Comparison of ENCODE assay signal across 15 cellular contexts in genomic region chrX:21373001-21373400, GRCh38. TPM values are rescaled to one million over a fixed set of nuclear protein-coding genes. Genes with fewer than 3 reads are reported as not detected.
A peak's percentile ranks its signal among the peaks of the same experiment; 100 is the strongest.
DNase-seq lines count a peak whose midpoint lies in the region; ATAC-seq, FAIRE-seq and TF ChIP-seq lines count a peak whose summit lies in the region.
"Had no signal": no experiment of that assay in that cellular context is flagged by ENCODE, and none has a peak within 500 bp of the region (broad histone marks: within the 10 kb centered on the region; RNA-seq: fewer than 3 reads in every experiment).

No MANE protein-coding gene starts in this region.

- H3K4me3 ChIP-seq in GM12878 (no peak overlapping the region), neural cell (ENCODE audit: low read length) (peak overlapping the region; percentile 90)

- H3K9ac ChIP-seq in GM12878 (ENCODE audit: control insufficient read depth, insufficient read depth, low read length) (no peak overlapping the region), neural cell (ENCODE audit: low read length) (peak overlapping the region; percentile 70)

- H3K27ac ChIP-seq in GM12878 (ENCODE audit: control insufficient read depth, insufficient read depth), result no peak overlapping the region
- no peak overlapping the region for H3K27ac ChIP-seq in neural cell (ENCODE audit: low read length)
- H3K27ac ChIP-seq: gastrocnemius medialis, left lung, transverse colon had no signal

- H3K4me1 ChIP-seq in GM12878 (ENCODE audit: control insufficient read depth, insufficient read depth, low read length), result no peaks in the 10 kb centered on the region
- H3K4me1 ChIP-seq: body of pancreas, left lung had no signal

- in situ Hi-C loops in KBM-7 (cut with MboI; ENCODE audit: low pct_unique_long_range_greater_than_20kb, low sequenced_read_pairs) (no loop called here), GM12878 (cut with MboI) (no loop called here)

- H3K27me3 ChIP-seq in GM12878 (replicated peaks in 1 of 2; ENCODE audit: control insufficient read depth in 2 of 2, insufficient read depth in 2 of 2, low read length in 1 of 2) (no peaks in the 10 kb centered on the region; a peak in 2 of 4 replicates), neural cell (ENCODE audit: insufficient read depth, low read depth, low read length) (no peaks in the 10 kb centered on the region)
- H3K27me3 ChIP-seq: body of pancreas had no signal

- POLR2A ChIA-PET in GM12878 (lab: Charles Lee), result no interaction called here

- H3K36me3 ChIP-seq in GM12878 (ENCODE audit: control insufficient read depth in 2 of 2, insufficient read depth in 2 of 2, low read length in 1 of 2) (no peaks in the 10 kb centered on the region), neural cell (ENCODE audit: insufficient read depth, low read length) (no peaks in the 10 kb centered on the region)
- H3K36me3 ChIP-seq: gastrocnemius medialis, left lung, transverse colon had no signal

- intact Hi-C loops in GM12878 (cut with micrococcal nuclease; ENCODE audit: unreplicated experiment), result no loop called here

- H3F3A ChIP-seq in neural cell (ENCODE audit: insufficient read depth, low read length, poor library complexity, severe bottlenecking), result no peaks in the 10 kb centered on the region

- H4K20me1 ChIP-seq in GM12878 (ENCODE audit: control insufficient read depth, insufficient read depth) (no peaks in the 10 kb centered on the region), neural cell (ENCODE audit: insufficient read depth) (no peaks in the 10 kb centered on the region)

- no peak for TF ChIP-seq POLR2A in GM12878 (IDR thresholded peaks at IDR 0.05; ENCODE audit: low read depth, low read length)

- no peak for FAIRE-seq in GM12878 (lab: Jason Lieb, UNC)

- CTCF ChIA-PET in GM12878 (lab: Yijun Ruan, JAX), result no interaction called here

- H3K79me2 ChIP-seq in GM12878 (ENCODE audit: control insufficient read depth, insufficient read depth, low read length), result no peaks in the 10 kb centered on the region
- peaks cover 28% of the 10 kb centered on the region for H3K79me2 ChIP-seq in neural cell (replicated peaks; ENCODE audit: insufficient read depth, low read length)

- no peak for ATAC-seq in GM12878
- no peak for ATAC-seq in GM21390 (IDR thresholded peaks at IDR 0.05; ENCODE audit: unreplicated experiment)
- ATAC-seq: gastrocnemius medialis had no signal

- TF ChIP-seq RAD21 in GM12878 (IDR thresholded peaks at IDR 0.05; ENCODE audit: insufficient read depth, low read depth, low read length), result no peak
- TF ChIP-seq RAD21 in neural cell (conservative IDR thresholded peaks at IDR 0.05), result no peak

- H3K9me2 ChIP-seq in neural cell (ENCODE audit: insufficient read depth, low read length), result no peaks in the 10 kb centered on the region

- 47% methylated on average over 7 of the region's 7 CpGs for WGBS in GM12878 (ENCODE audit: insufficient coverage, insufficient replicate concordance, low lambda C conversion rate, missing lambda C conversion rate)

- SMC1A ChIA-PET in GM12878 (lab: Charles Lee; ENCODE audit: uncharacterized antibody, unreplicated experiment), result no interaction called here

- RAD21 ChIA-PET in GM12878 (lab: Charles Lee; ENCODE audit: unreplicated experiment), result no interaction called here

- H3K4me2 ChIP-seq in GM12878 (ENCODE audit: control insufficient read depth, insufficient read depth), result 0 out of 2 replicates have a peak overlapping the region, but pooled peaks have one; percentile 9
- H3K4me2 ChIP-seq in neural cell (ENCODE audit: low read length), result peak overlapping the region; percentile 44

- TF ChIP-seq EP300 in GM12878 (IDR thresholded peaks at IDR 0.05; ENCODE audit: borderline replicate concordance in 1 of 2, control insufficient read depth in 1 of 2, low read depth in 2 of 2, low read length in 2 of 2) (no peak), neural cell (conservative IDR thresholded peaks at IDR 0.05; ENCODE audit: poor library complexity, severe bottlenecking) (no peak)

- DNase-seq in NCI-H2227 (lab: John Stamatoyannopoulos, UW; ENCODE audit: unreplicated experiment), result peak; percentile 9
- no peak for DNase-seq in NCI-H2227 treated with DMSO at 0.1 percent for 48 hours (lab: John Stamatoyannopoulos, UW)
- DNase-seq in KBM-7, result peak; percentile 61
- no peak for DNase-seq in GM12878 (ENCODE audit: low read depth, low spot score)
- no peak for DNase-seq in inferior parietal cortex (ENCODE audit: extremely low spot score)
- DNase-seq in nucleus accumbens (lab: John Stamatoyannopoulos, UW), result no peak
- DNase-seq: effector memory CD8-positive, alpha-beta T cell; gastrocnemius medialis; left lung; transverse colon had no signal

- no peak for TF ChIP-seq CTCF in GM12878 (IDR thresholded peaks at IDR 0.05 in 2 of 3, conservative IDR thresholded peaks at IDR 0.05 in 1 of 3; ENCODE audit: control insufficient read depth in 2 of 3, extremely low read depth in 1 of 3, insufficient read depth in 1 of 3, low read depth in 3 of 3, low read length in 3 of 3)
- no peak for TF ChIP-seq CTCF in neural cell (IDR thresholded peaks at IDR 0.05; ENCODE audit: poor library complexity, severe bottlenecking)

- H3K9me3 ChIP-seq in GM12878 (replicated peaks; ENCODE audit: control insufficient read depth, insufficient read depth, low read length), result no peaks in the 10 kb centered on the region
- no peaks in the 10 kb centered on the region for H3K9me3 ChIP-seq in neural cell (ENCODE audit: low read length)
- H3K9me3 ChIP-seq: body of pancreas, gastrocnemius medialis, left lung, transverse colon had no signal

- H2AFZ ChIP-seq in GM12878 (ENCODE audit: control insufficient read depth, low read depth, low read length) (no peak overlapping the region), neural cell (ENCODE audit: low read depth, low read length) (no peak overlapping the region)

- no TSS peak for BruUV-seq in GM12878 (replicated peaks; lab: Mats Ljungman, UMichigan)

TF ChIP-seq in GM12878, 131 proteins besides CTCF, POLR2A, EP300 and RAD21 (continues in another document):
- TF ChIP-seq KAT2A (conservative IDR thresholded peaks at IDR 0.05; ENCODE audit: control insufficient read depth, low read depth, low read length) (no peak), SIX5 (IDR thresholded peaks at IDR 0.05; ENCODE audit: low read depth, low read length, severe bottlenecking) (no peak), WRNIP1 (IDR thresholded peaks at IDR 0.05; ENCODE audit: borderline replicate concordance, low read depth, low read length) (no peak)

TF ChIP-seq in neural cell, 6 proteins besides CTCF, POLR2A, EP300 and RAD21:
- TF ChIP-seq MXI1 (conservative IDR thresholded peaks at IDR 0.05; ENCODE audit: poor library complexity, severe bottlenecking) (no peak), POLR2AphosphoS5 (IDR thresholded peaks at IDR 0.05) (no peak), SMC3 (conservative IDR thresholded peaks at IDR 0.05; ENCODE audit: poor library complexity) (no peak), EZH2 (IDR thresholded peaks at IDR 0.05; ENCODE audit: borderline replicate concordance, insufficient read depth, low read length, poor library complexity, severe bottlenecking) (no peak), REST (IDR thresholded peaks at IDR 0.05; ENCODE audit: borderline replicate concordance) (no peak)
TF ChIP-seq in neural cell: peak in this region for 0.

RNA-seq across cellular contexts. Expression of gene CNKSR2, which starts 1.2 kb away (rescaled TPM):
- not detected in 2 replicates for total RNA-seq in GM12878 (2013; cell fraction: nucleolus; rRNA removed)
- 0.11 and 0.23 TPM in 2 replicates for total RNA-seq in GM12878 (2014; rRNA removed)
- total RNA-seq in GM12878 (2014; rRNA removed; fragmentation: Illumina TruSeq; extraction: Trizol), result 0.05 and 0.13 TPM in 2 replicates
- 0.18 TPM in 1 of 2 replicates, not detected in the other for total RNA-seq in GM12878 (2021)
- 0.49 TPM for polyA plus RNA-seq in GM12878 (2011; ENCODE audit: low read depth)
- 0.66 and 0.69 TPM in 2 replicates for polyA plus RNA-seq in GM12878 (2011; rRNA removed)
- polyA plus RNA-seq in GM12878 (2011; cell fraction: cytosol; rRNA removed), result 0.48 and 0.70 TPM in 2 replicates
- polyA plus RNA-seq in GM12878 (2011; cell fraction: nucleus; rRNA removed), result 1.2 and 1.3 TPM in 2 replicates
- 0.42 and 0.43 TPM in 2 replicates for polyA plus RNA-seq in GM12878 (2012)
- polyA plus RNA-seq in GM12878 (2014; fragmentation: Illumina TruSeq; extraction: Trizol), result 0.18 and 0.27 TPM in 2 replicates
- polyA plus RNA-seq in GM12878 (2014; fragmentation: Nextera tagmentation; extraction: Ambion mirVana), result under 1 TPM in 1 of 2 experiments, not detected in 1; 0.02 TPM
- 0.06 TPM in 1 of 2 replicates, not detected in the other for polyA plus RNA-seq in GM12878 (2014; rRNA removed)
- not detected for polyA plus RNA-seq in GM12878 (2016; fragmentation: Nextera tagmentation; extraction: Ambion mirVana)
- 2.6 and 2.7 TPM in 2 replicates for polyA minus RNA-seq in GM12878 (2011; rRNA and poly(A)+ RNA removed)
- polyA minus RNA-seq in GM12878 (2011; cell fraction: cytosol; rRNA and poly(A)+ RNA removed), result 0.67 and 1.2 TPM in 2 replicates
- 2.9 and 6.0 TPM in 2 replicates for polyA minus RNA-seq in GM12878 (2011; cell fraction: nucleus; rRNA and poly(A)+ RNA removed)
- polyA plus RNA-seq in neural cell, result 27.2 and 31.1 TPM in 2 replicates
- 129 and 156 TPM in 2 replicates for polyA minus RNA-seq in neural cell
- total RNA-seq: A172, MCF 10A had no signal

Comparison
In these comparisons a context has a peak if more than half of its experiments do, and no peak if none do; other contexts are left out.
1. DNase-seq: peak in NCI-H2227 (single experiment) and KBM-7 (single experiment); none in NCI-H2227 treated with DMSO at 0.1 percent for 48 hours (single experiment), GM12878 (single experiment), inferior parietal cortex (single experiment) and nucleus accumbens (0 of 56).
2. RNA of gene CNKSR2, which starts 1.2 kb away (polyA plus RNA-seq): 27.2 to 31.1 TPM in neural cell; 0.02 to 1.3 TPM in GM12878; every median in the first group is over 10 times any median in the second.